9 cellular contexts compared by ENCODE assay signal in genomic region chr9:128065907-128066712, GRCh38. TPM values are rescaled to one million over a fixed set of nuclear protein-coding genes. Genes with fewer than 3 reads are reported as not detected.
DNase-seq lines count a peak whose midpoint lies in the region; ATAC-seq, FAIRE-seq and TF ChIP-seq lines count a peak whose summit lies in the region.
"Had no signal": no experiment of that assay in that cellular context is flagged by ENCODE, and none has a peak within 500 bp of the region (broad histone marks: within the 10 kb centered on the region; RNA-seq: fewer than 3 reads in every experiment).

No MANE protein-coding gene starts in this region.

- peak overlapping the region; percentile 87 for H3K27ac ChIP-seq in K562 (ENCODE audit: extremely low read depth, low read depth, low read length)
- peak overlapping the region; percentile 69 to 93 (median 72) for H3K27ac ChIP-seq in right lobe of liver

- H3K9ac ChIP-seq in K562 (ENCODE audit: insufficient read depth in 1 of 2, low read depth in 2 of 2, low read length in 2 of 2) = peak overlapping the region; percentile 93 to 98

- in situ Hi-C loops in K562 (cut with MboI) = no loop called here

- POLR2A ChIA-PET in K562 (lab: Yijun Ruan, JAX) = interaction anchor here (0.7 to 5.4 kb wide), 10 partner anchors 8 to 123 kb away, joined by 3 to 36 read pairs (median 8); no protein-coding TSS in a partner anchor

- BruUV-seq in K562 (replicated peaks; lab: Mats Ljungman, UMichigan) = no TSS peak

- peaks cover 11% of the 10 kb centered on the region; the same call in 1 of the 2 replicates for H4K20me1 ChIP-seq in K562 (replicated peaks; ENCODE audit: control insufficient read depth, insufficient read depth, low read length)

- no peak overlapping the region for H3K4me3 Mint-ChIP-seq in activated T-cell treated with anti-CD3 and anti-CD28 coated beads, Interleukin-2, amount 50 U/mL, for 72 hours
- H3K4me3 Mint-ChIP-seq in activated T-cell treated with anti-CD3 and anti-CD28 coated beads, Interleukin-2, amount 50 U/mL, for 4 hours = no peak overlapping the region
- H3K4me3 Mint-ChIP-seq in type B pancreatic cell = peak overlapping the region; percentile 76

- H3K9me3 ChIP-seq in K562 (replicated peaks; ENCODE audit: control insufficient read depth, insufficient read depth, low read depth, low read length) (no peaks in the 10 kb centered on the region), right lobe of liver (no peaks in the 10 kb centered on the region), BE2C (no peaks in the 10 kb centered on the region)

- H3K4me2 ChIP-seq in K562 (ENCODE audit: insufficient read depth, low read length) = peak overlapping the region; percentile 99

- ATAC-seq in activated T-cell treated with anti-CD3 and anti-CD28 coated beads, Interleukin-2, amount 50 U/mL, for 72 hours (replicated peaks in 1 of 2) = no peak
- no peak for ATAC-seq in activated T-cell treated with anti-CD3 and anti-CD28 coated beads, Interleukin-2, amount 50 U/mL, for 4 hours
- ATAC-seq in K562 = peak; percentile 3
- ATAC-seq in right lobe of liver = no peak

- H3K4me1 Mint-ChIP-seq in activated T-cell treated with anti-CD3 and anti-CD28 coated beads, Interleukin-2, amount 50 U/mL, for 72 hours (ENCODE audit: low read depth) = peaks cover 41% of the 10 kb centered on the region
- peaks cover 61% of the 10 kb centered on the region for H3K4me1 Mint-ChIP-seq in activated T-cell treated with anti-CD3 and anti-CD28 coated beads, Interleukin-2, amount 50 U/mL, for 4 hours (ENCODE audit: low read depth)
- peaks cover 24% of the 10 kb centered on the region for H3K4me1 Mint-ChIP-seq in type B pancreatic cell (ENCODE audit: unreplicated experiment)

- peak overlapping the region; percentile 90 for H3K27ac Mint-ChIP-seq in activated T-cell treated with anti-CD3 and anti-CD28 coated beads, Interleukin-2, amount 50 U/mL, for 72 hours
- H3K27ac Mint-ChIP-seq in type B pancreatic cell = no peak overlapping the region

- no peak for TF ChIP-seq EP300 in K562 (IDR thresholded peaks at IDR 0.05; ENCODE audit: low read length)

- no peak for FAIRE-seq in K562 (lab: Jason Lieb, UNC)
- FAIRE-seq: TTC549 had no signal

- H2AFZ ChIP-seq in K562 (ENCODE audit: low read depth, low read length) = peak overlapping the region; percentile 73

- TF ChIP-seq CTCF in K562 (IDR thresholded peaks at IDR 0.05 in 2 of 3, conservative IDR thresholded peaks at IDR 0.05 in 1 of 3; ENCODE audit: insufficient read depth in 2 of 3, low read depth in 1 of 3, low read length in 3 of 3) = no peak
- TF ChIP-seq CTCF in right lobe of liver (IDR thresholded peaks at IDR 0.05) = no peak
- TF ChIP-seq CTCF in type B pancreatic cell (conservative IDR thresholded peaks at IDR 0.05) = no peak
- no peak for TF ChIP-seq CTCF in BE2C (IDR thresholded peaks at IDR 0.05; ENCODE audit: low read depth, low read length)

- WGBS in K562 (ENCODE audit: insufficient coverage, low coverage, missing lambda C conversion rate) = 5% methylated on average over 18 of the region's 18 CpGs
- WGBS in right lobe of liver (ENCODE audit: insufficient coverage, low coverage, low lambda C conversion rate, missing lambda C conversion rate) = 79% methylated on average over 7 of the region's 18 CpGs

- peak overlapping the region; percentile 89 for H3K4me3 ChIP-seq in K562
- H3K4me3 ChIP-seq in right lobe of liver = peak overlapping the region; percentile 46 to 86 (median 59)
- no peak overlapping the region; the same call in none of the 2 replicates for H3K4me3 ChIP-seq in BE2C (ENCODE audit: low read depth, low read length)

- H3K4me1 ChIP-seq in K562 (replicated peaks in 1 of 2; ENCODE audit: control insufficient read depth in 2 of 2, insufficient read depth in 2 of 2, low read length in 2 of 2) = peaks cover 18 to 35% of the 10 kb centered on the region in 2 experiments; a peak in 4 of 5 replicates
- peaks cover 0 to 42% (median 12%) of the 10 kb centered on the region in 4 donors for H3K4me1 ChIP-seq in right lobe of liver
- peaks cover 8% of the 10 kb centered on the region for H3K4me1 ChIP-seq in BE2C

- H3K36me3 Mint-ChIP-seq in activated T-cell treated with anti-CD3 and anti-CD28 coated beads, Interleukin-2, amount 50 U/mL, for 72 hours (ENCODE audit: insufficient read depth in 2 of 2) = peaks cover 1 to 4% of the 10 kb centered on the region in 2 donors
- peaks cover 2% of the 10 kb centered on the region for H3K36me3 Mint-ChIP-seq in activated T-cell treated with anti-CD3 and anti-CD28 coated beads, Interleukin-2, amount 50 U/mL, for 4 hours (ENCODE audit: insufficient read depth)
- peaks cover 8% of the 10 kb centered on the region for H3K36me3 Mint-ChIP-seq in type B pancreatic cell

- H3K79me2 ChIP-seq in K562 (ENCODE audit: control insufficient read depth, insufficient read depth, low read length) = peaks cover 66% of the 10 kb centered on the region

- no peak for TF ChIP-seq RAD21 in K562 (CRISPR knock-in tag; conservative IDR thresholded peaks at IDR 0.05 in 1 of 2, IDR thresholded peaks at IDR 0.05 in 1 of 2)

- intact Hi-C loops in K562 (cut with micrococcal nuclease) (loop anchor here (2.0 to 5.0 kb wide), 2 partner anchors 33 to 51 kb away; no protein-coding TSS in a partner anchor), right lobe of liver (cut with DNase I) (no loop called here)

- no peaks in the 10 kb centered on the region for H3K27me3 ChIP-seq in K562 (ENCODE audit: control insufficient read depth in 2 of 2, insufficient read depth in 2 of 2, low read length in 2 of 2)
- no peaks in the 10 kb centered on the region for H3K27me3 ChIP-seq in right lobe of liver
- H3K27me3 ChIP-seq in BE2C = no peaks in the 10 kb centered on the region

- TF ChIP-seq POLR2A in K562 (conservative IDR thresholded peaks at IDR 0.05) (no peak), right lobe of liver (IDR thresholded peaks at IDR 0.05) (no peak)

- no peak for DNase-seq in activated T-cell treated with anti-CD3 and anti-CD28 coated beads, Interleukin-2, amount 50 U/mL, for 72 hours
- DNase-seq in activated T-cell treated with anti-CD3 and anti-CD28 coated beads, Interleukin-2, amount 50 U/mL, for 4 hours = no peak
- DNase-seq in K562 (ENCODE audit: extremely low read depth in 1 of 4, low spot score in 3 of 4) (peak in 3 of 4 experiments; percentile 56 to 58 (median 58)), right lobe of liver (peak in 1 of 3 donors; percentile 58), type B pancreatic cell (ENCODE audit: extremely low spot score, unreplicated experiment) (no peak), NCI-H146 (lab: John Stamatoyannopoulos, UW) (no peak), BE2C (no peak), kidney tubule cell (ENCODE audit: low spot score) (no peak)

- no peaks in the 10 kb centered on the region for H3K9me1 ChIP-seq in K562 (ENCODE audit: control insufficient read depth, insufficient read depth, low read length)

- CTCF ChIA-PET in K562 (lab: Yijun Ruan, JAX; ENCODE audit: low intra/inter-chr PET ratio) = no interaction called here

- no peaks in the 10 kb centered on the region for H3K9me3 Mint-ChIP-seq in activated T-cell treated with anti-CD3 and anti-CD28 coated beads, Interleukin-2, amount 50 U/mL, for 72 hours
- H3K9me3 Mint-ChIP-seq in activated T-cell treated with anti-CD3 and anti-CD28 coated beads, Interleukin-2, amount 50 U/mL, for 4 hours = no peaks in the 10 kb centered on the region
- no peaks in the 10 kb centered on the region for H3K9me3 Mint-ChIP-seq in type B pancreatic cell

- peaks cover 37% of the 10 kb centered on the region for H3K36me3 ChIP-seq in K562 (ENCODE audit: control insufficient read depth, insufficient read depth, low read length)
- no peaks in the 10 kb centered on the region for H3K36me3 ChIP-seq in right lobe of liver
- H3K36me3 ChIP-seq in BE2C = peaks cover 8% of the 10 kb centered on the region

- H3K27me3 Mint-ChIP-seq in activated T-cell treated with anti-CD3 and anti-CD28 coated beads, Interleukin-2, amount 50 U/mL, for 72 hours (ENCODE audit: low read depth) = no peaks in the 10 kb centered on the region
- H3K27me3 Mint-ChIP-seq in activated T-cell treated with anti-CD3 and anti-CD28 coated beads, Interleukin-2, amount 50 U/mL, for 4 hours (ENCODE audit: low read depth) = no peaks in the 10 kb centered on the region
- H3K27me3 Mint-ChIP-seq in type B pancreatic cell = no peaks in the 10 kb centered on the region

RNA-seq across cellular contexts. Expression of gene NAIF1, which starts 1.0 kb away (rescaled TPM):
- total RNA-seq in activated T-cell treated with anti-CD3 and anti-CD28 coated beads, Interleukin-2, amount 50 U/mL, for 72 hours = 10 to 100 TPM; 11.9 to 17.9 TPM
- total RNA-seq in activated T-cell treated with anti-CD3 and anti-CD28 coated beads, Interleukin-2, amount 50 U/mL, for 4 hours = 10 to 100 TPM in 1 of 3 donors, 1 to 10 TPM in 2; 9.5 to 11.2 (median 9.7) TPM
- total RNA-seq in K562 (2011; cell fraction: chromatin; rRNA removed; ENCODE audit: low replicate concordance) = 14.2 and 31.0 TPM in 2 replicates
- total RNA-seq in K562 (2011; cell fraction: nucleolus; rRNA removed) = 27.1 and 29.7 TPM in 2 replicates
- total RNA-seq in K562 (2011; cell fraction: nucleoplasm; rRNA removed) = 19.1 and 19.8 TPM in 2 replicates
- total RNA-seq in K562 (2014; rRNA removed) (21.3 and 27.6 TPM in 2 replicates), K562 (2014; rRNA removed; fragmentation: Illumina TruSeq; extraction: Trizol) (15.8 and 16.2 TPM in 2 replicates), K562 (2015; rRNA removed; fragmentation: Illumina TruSeq; extraction: Trizol) (15.9 and 17.4 TPM in 2 replicates), K562 (2021) (23.1 and 26.6 TPM in 2 replicates), right lobe of liver (1 to 10 TPM; 3.9 to 6.8 (median 5.7) TPM), type B pancreatic cell (ENCODE audit: low replicate concordance) (6.7 and 10.3 TPM in 2 replicates)
- polyA plus RNA-seq in K562 (2011; rRNA removed) (17.2 and 21.5 TPM in 2 replicates), K562 (2014; fragmentation: Illumina TruSeq; extraction: Trizol) (16.3 and 16.9 TPM in 2 replicates), K562 (2014; fragmentation: Nextera tagmentation; extraction: Ambion mirVana) (1 to 10 TPM; 4.8 to 5.3 TPM), K562 (2014; rRNA removed) (17.7 and 17.8 TPM in 2 replicates)
- 24.4 and 26.5 TPM in 2 replicates for polyA plus RNA-seq in K562 (2011; cell fraction: cytosol; rRNA removed)
- polyA plus RNA-seq in K562 (2011; cell fraction: nucleus; rRNA removed) = 17.1 and 20.0 TPM in 2 replicates
- polyA plus RNA-seq in K562 (2012) = 16.5 and 19.9 TPM in 2 replicates
- 14.9 and 19.6 TPM in 2 replicates for polyA minus RNA-seq in K562 (2011; rRNA and poly(A)+ RNA removed)
- polyA minus RNA-seq in K562 (2011; cell fraction: cytosol; rRNA and poly(A)+ RNA removed) = 14.2 and 26.5 TPM in 2 replicates
- polyA minus RNA-seq in K562 (2011; cell fraction: nucleus; rRNA and poly(A)+ RNA removed) = 6.3 and 7.7 TPM in 2 replicates
- polyA plus RNA-seq in BE2C (2012; ENCODE audit: insufficient read depth, insufficient read length, low read depth) = 10.3 TPM

RNA-seq across cellular contexts. Expression of gene SLC25A25, which starts 1.9 kb away (rescaled TPM):
- total RNA-seq in activated T-cell treated with anti-CD3 and anti-CD28 coated beads, Interleukin-2, amount 50 U/mL, for 72 hours = 10 to 100 TPM in 1 of 2 donors, 1 to 10 TPM in 1; 9.7 to 11.2 TPM
- 10 to 100 TPM; 13.9 to 16.3 (median 15.6) TPM for total RNA-seq in activated T-cell treated with anti-CD3 and anti-CD28 coated beads, Interleukin-2, amount 50 U/mL, for 4 hours
- 56.5 and 74.4 TPM in 2 replicates for total RNA-seq in K562 (2011; cell fraction: chromatin; rRNA removed; ENCODE audit: low replicate concordance)
- 41.5 and 42.5 TPM in 2 replicates for total RNA-seq in K562 (2011; cell fraction: nucleolus; rRNA removed)
- 26.8 and 33.4 TPM in 2 replicates for total RNA-seq in K562 (2011; cell fraction: nucleoplasm; rRNA removed)
- total RNA-seq in K562 (2014; rRNA removed) (35.9 and 39.5 TPM in 2 replicates), K562 (2014; rRNA removed; fragmentation: Illumina TruSeq; extraction: Trizol) (19.0 and 19.3 TPM in 2 replicates), K562 (2015; rRNA removed; fragmentation: Illumina TruSeq; extraction: Trizol) (23.2 and 25.1 TPM in 2 replicates), K562 (2021) (30.1 and 30.7 TPM in 2 replicates), right lobe of liver (10 to 100 TPM; 21.2 to 81.5 (median 53.3) TPM), type B pancreatic cell (ENCODE audit: low replicate concordance) (19.1 and 39.0 TPM in 2 replicates)
- polyA plus RNA-seq in K562 (2011; rRNA removed) (21.7 and 26.7 TPM in 2 replicates), K562 (2014; fragmentation: Illumina TruSeq; extraction: Trizol) (18.7 and 25.2 TPM in 2 replicates), K562 (2014; fragmentation: Nextera tagmentation; extraction: Ambion mirVana) (under 1 TPM; 0.07 to 0.10 TPM), K562 (2014; rRNA removed) (27.2 and 31.0 TPM in 2 replicates)
- 20.4 and 25.8 TPM in 2 replicates for polyA plus RNA-seq in K562 (2011; cell fraction: cytosol; rRNA removed)
- 29.9 and 44.4 TPM in 2 replicates for polyA plus RNA-seq in K562 (2011; cell fraction: nucleus; rRNA removed)
- 20.5 and 23.5 TPM in 2 replicates for polyA plus RNA-seq in K562 (2012)
- polyA minus RNA-seq in K562 (2011; rRNA and poly(A)+ RNA removed) = 21.0 and 28.2 TPM in 2 replicates
- polyA minus RNA-seq in K562 (2011; cell fraction: cytosol; rRNA and poly(A)+ RNA removed) = 14.7 and 16.8 TPM in 2 replicates
- polyA minus RNA-seq in K562 (2011; cell fraction: nucleus; rRNA and poly(A)+ RNA removed) = 14.8 and 20.9 TPM in 2 replicates
- 23.7 TPM for polyA plus RNA-seq in BE2C (2012; ENCODE audit: insufficient read depth, insufficient read length, low read depth)

Comparison
In these comparisons a context has a peak if more than half of its experiments do, and no peak if none do; other contexts are left out.
1. DNase-seq: peak in K562 (3 of 4); none in activated T-cell treated with anti-CD3 and anti-CD28 coated beads, Interleukin-2, amount 50 U/mL, for 72 hours (0 of 2), activated T-cell treated with anti-CD3 and anti-CD28 coated beads, Interleukin-2, amount 50 U/mL, for 4 hours (single experiment), type B pancreatic cell (single experiment), NCI-H146 (single experiment), BE2C (single experiment) and kidney tubule cell (single experiment).